In genomic region chr2:73679951-73680571, GRCh38 we compare ENCODE assay signal across 11 cellular contexts. TPM values are rescaled to one million over a fixed set of nuclear protein-coding genes. Genes with fewer than 3 reads are reported as not detected.
DNase-seq lines count a peak whose midpoint lies in the region; ATAC-seq, FAIRE-seq and TF ChIP-seq lines count a peak whose summit lies in the region.
"Not testable (repeated sequence)": the region's sequence is repeated elsewhere in the genome, so short reads cannot be mapped to it uniquely, and the experiment has no call there.
"Had no signal": no experiment of that assay in that cellular context is flagged by ENCODE, and none has a peak within 500 bp of the region (broad histone marks: within the 10 kb centered on the region; RNA-seq: fewer than 3 reads in every experiment).

No MANE protein-coding gene starts in this region.

- not testable (repeated sequence) for H3K9me3 ChIP-seq in GM12878 (replicated peaks; ENCODE audit: control insufficient read depth, insufficient read depth, low read length)

- WGBS in GM12878 (ENCODE audit: insufficient coverage, insufficient replicate concordance, low lambda C conversion rate, missing lambda C conversion rate) = 18% methylated on average over 5 of the region's 5 CpGs

- H3K27ac ChIP-seq in GM12878 (ENCODE audit: control insufficient read depth, insufficient read depth) = not testable (repeated sequence)

- TF ChIP-seq RAD21 in GM12878 (IDR thresholded peaks at IDR 0.05; ENCODE audit: insufficient read depth, low read depth, low read length) = peak; percentile 47

- peak; percentile 82 for ATAC-seq in GM12878

- H3K4me1 Mint-ChIP-seq in mesothelial cell of epicardium = not testable (repeated sequence)

- in situ Hi-C loops in GM12878 (cut with MboI) = not testable (repeated sequence)

- not testable (repeated sequence) for H3K36me3 Mint-ChIP-seq in mesothelial cell of epicardium

- H3K4me1 ChIP-seq in GM12878 (ENCODE audit: control insufficient read depth, insufficient read depth, low read length) = not testable (repeated sequence)

- not testable (repeated sequence) for TF ChIP-seq POLR2A in GM12878 (IDR thresholded peaks at IDR 0.05; ENCODE audit: low read depth, low read length)

- POLR2A ChIA-PET in GM12878 (lab: Charles Lee) = not testable (repeated sequence)

- H3K27me3 ChIP-seq in GM12878 (replicated peaks in 1 of 2; ENCODE audit: control insufficient read depth in 2 of 2, insufficient read depth in 2 of 2, low read length in 1 of 2) = not testable (repeated sequence)

- H3K9ac ChIP-seq in GM12878 (ENCODE audit: control insufficient read depth, insufficient read depth, low read length) = not testable (repeated sequence)

- not testable (repeated sequence) for H3K79me2 ChIP-seq in GM12878 (ENCODE audit: control insufficient read depth, insufficient read depth, low read length)

- SMC1A ChIA-PET in GM12878 (lab: Charles Lee; ENCODE audit: uncharacterized antibody, unreplicated experiment) = interaction anchor here (1.2 to 1.4 kb wide), 3 partner anchors 11 to 203 kb away, joined by 3 to 6 read pairs (median 5); no protein-coding TSS in a partner anchor

- H3K27ac Mint-ChIP-seq in mesothelial cell of epicardium = not testable (repeated sequence)

- H3K4me2 ChIP-seq in GM12878 (ENCODE audit: control insufficient read depth, insufficient read depth) = not testable (repeated sequence)

- H3K4me3 ChIP-seq in GM12878 = not testable (repeated sequence)

- CTCF ChIA-PET in GM12878 (lab: Yijun Ruan, JAX) = interaction anchor here (0.7 to 2.4 kb wide), 22 partner anchors 9 to 655 kb away, joined by 3 to 17 read pairs (median 5); no protein-coding TSS in a partner anchor

- TF ChIP-seq EP300 in GM12878 (IDR thresholded peaks at IDR 0.05; ENCODE audit: borderline replicate concordance in 1 of 2, control insufficient read depth in 1 of 2, low read depth in 2 of 2, low read length in 2 of 2) = not testable (repeated sequence)

- RAD21 ChIA-PET in GM12878 (lab: Charles Lee; ENCODE audit: unreplicated experiment) = interaction anchor here (0.7 to 1.0 kb wide), 4 partner anchors 141 to 148 kb away, joined by 3 read pairs; no protein-coding TSS in a partner anchor

- H4K20me1 ChIP-seq in GM12878 (ENCODE audit: control insufficient read depth, insufficient read depth) = not testable (repeated sequence)

- TF ChIP-seq CTCF in GM12878 (IDR thresholded peaks at IDR 0.05 in 2 of 3, conservative IDR thresholded peaks at IDR 0.05 in 1 of 3; ENCODE audit: control insufficient read depth in 2 of 3, extremely low read depth in 1 of 3, insufficient read depth in 1 of 3, low read depth in 3 of 3, low read length in 3 of 3) (peak; percentile 45 to 62 (median 49)), mesothelial cell of epicardium (IDR thresholded peaks at IDR 0.05; ENCODE audit: unreplicated experiment) (peak; percentile 62)

- not testable (repeated sequence) for H3K9me3 Mint-ChIP-seq in mesothelial cell of epicardium

- peaks cover 44% of the 10 kb centered on the region for H3K27me3 Mint-ChIP-seq in mesothelial cell of epicardium (ENCODE audit: low read depth)

- intact Hi-C loops in GM12878 (cut with micrococcal nuclease; ENCODE audit: unreplicated experiment) = loop anchor here (10.0 kb wide), 2 partner anchors 145 to 465 kb away; partner anchors contain the start of genes BOLA3 and STAMBP

- H2AFZ ChIP-seq in GM12878 (ENCODE audit: control insufficient read depth, low read depth, low read length) = not testable (repeated sequence)

- not testable (repeated sequence) for H3K36me3 ChIP-seq in GM12878 (ENCODE audit: control insufficient read depth in 2 of 2, insufficient read depth in 2 of 2, low read length in 1 of 2)

- DNase-seq in DMS114 treated with DMSO at 0.1 percent for 48 hours (lab: John Stamatoyannopoulos, UW; ENCODE audit: unreplicated experiment) (peak; percentile 37), HK-2 (ENCODE audit: unreplicated experiment) (peak; percentile 10), NCI-H2227 (lab: John Stamatoyannopoulos, UW; ENCODE audit: unreplicated experiment) (peak; percentile 32), SKM-1 treated with dmso at 0.1 percent for 144 hours (lab: John Stamatoyannopoulos, UW; ENCODE audit: unreplicated experiment) (peak; percentile 27), glomerular visceral epithelial cell (ENCODE audit: extremely low spot score) (peak; percentile 28), stromal cell of bone marrow (ENCODE audit: low read depth) (peak; percentile 2)
- DNase-seq in GM12878 (ENCODE audit: low read depth, low spot score); mesothelial cell of epicardium (ENCODE audit: low spot score in 2 of 2, unreplicated experiment in 2 of 2): not testable (repeated sequence)

- not testable (repeated sequence) for BruUV-seq in GM12878 (replicated peaks; lab: Mats Ljungman, UMichigan)

- not testable (repeated sequence) for H3K4me3 Mint-ChIP-seq in mesothelial cell of epicardium

- peak; percentile 47 for FAIRE-seq in GM12878 (lab: Jason Lieb, UNC)

TF ChIP-seq in GM12878, 131 proteins besides CTCF, POLR2A, EP300 and RAD21:
- peak; percentile 28 for TF ChIP-seq SMC3 (IDR thresholded peaks at IDR 0.05; ENCODE audit: borderline replicate concordance, low read length)

RNA-seq across cellular contexts. Expression of gene NAT8, which starts 37.8 kb away (rescaled TPM):
- not detected in 2 replicates for total RNA-seq in GM12878 (2013; cell fraction: nucleolus; rRNA removed)
- total RNA-seq in GM12878 (2014; rRNA removed) (not detected in 2 replicates), GM12878 (2014; rRNA removed; fragmentation: Illumina TruSeq; extraction: Trizol) (not detected in 2 replicates), GM12878 (2021) (not detected in 2 replicates), mesothelial cell of epicardium (not detected in 3 replicates)
- polyA plus RNA-seq in GM12878 (2011; ENCODE audit: low read depth) = not detected
- polyA plus RNA-seq in GM12878 (2011; rRNA removed) (not detected in 2 replicates), GM12878 (2014; fragmentation: Illumina TruSeq; extraction: Trizol) (not detected in 2 replicates), GM12878 (2014; fragmentation: Nextera tagmentation; extraction: Ambion mirVana) (not detected), GM12878 (2014; rRNA removed) (not detected in 2 replicates), GM12878 (2016; fragmentation: Nextera tagmentation; extraction: Ambion mirVana) (not detected)
- not detected in 2 replicates for polyA plus RNA-seq in GM12878 (2011; cell fraction: cytosol; rRNA removed)
- not detected in 2 replicates for polyA plus RNA-seq in GM12878 (2011; cell fraction: nucleus; rRNA removed)
- not detected in 2 replicates for polyA plus RNA-seq in GM12878 (2012)
- not detected in 2 replicates for polyA minus RNA-seq in GM12878 (2011; rRNA and poly(A)+ RNA removed)
- not detected in 2 replicates for polyA minus RNA-seq in GM12878 (2011; cell fraction: cytosol; rRNA and poly(A)+ RNA removed)
- not detected in 2 replicates for polyA minus RNA-seq in GM12878 (2011; cell fraction: nucleus; rRNA and poly(A)+ RNA removed)
- total RNA-seq: activated naive CD8-positive, alpha-beta T cell treated with anti-CD3 and anti-CD28 coated beads for 36 hours; frontal cortex; omental fat pad had no signal

RNA-seq across cellular contexts. Expression of gene TPRKB, which starts 57.1 kb away (rescaled TPM):
- 17.4 and 18.7 TPM in 2 replicates for total RNA-seq in GM12878 (2013; cell fraction: nucleolus; rRNA removed)
- total RNA-seq in GM12878 (2014; rRNA removed) (32.5 and 36.8 TPM in 2 replicates), GM12878 (2014; rRNA removed; fragmentation: Illumina TruSeq; extraction: Trizol) (69.9 and 74.2 TPM in 2 replicates), GM12878 (2021) (23.6 and 28.1 TPM in 2 replicates), mesothelial cell of epicardium (30.1 to 35.5 TPM (median 35.0 TPM) in 3 replicates)
- 45.0 TPM for polyA plus RNA-seq in GM12878 (2011; ENCODE audit: low read depth)
- polyA plus RNA-seq in GM12878 (2011; rRNA removed) (42.9 and 73.0 TPM in 2 replicates), GM12878 (2014; fragmentation: Illumina TruSeq; extraction: Trizol) (59.9 and 69.6 TPM in 2 replicates), GM12878 (2014; fragmentation: Nextera tagmentation; extraction: Ambion mirVana) (100 to 1,000 TPM; 116 to 124 TPM), GM12878 (2014; rRNA removed) (42.2 and 60.2 TPM in 2 replicates), GM12878 (2016; fragmentation: Nextera tagmentation; extraction: Ambion mirVana) (100 to 1,000 TPM; 122 to 129 TPM)
- polyA plus RNA-seq in GM12878 (2011; cell fraction: cytosol; rRNA removed) = 21.6 and 21.8 TPM in 2 replicates
- 10.7 and 13.7 TPM in 2 replicates for polyA plus RNA-seq in GM12878 (2011; cell fraction: nucleus; rRNA removed)
- 42.6 and 62.5 TPM in 2 replicates for polyA plus RNA-seq in GM12878 (2012)
- 6.1 and 9.4 TPM in 2 replicates for polyA minus RNA-seq in GM12878 (2011; rRNA and poly(A)+ RNA removed)
- 5.6 and 7.8 TPM in 2 replicates for polyA minus RNA-seq in GM12878 (2011; cell fraction: cytosol; rRNA and poly(A)+ RNA removed)
- polyA minus RNA-seq in GM12878 (2011; cell fraction: nucleus; rRNA and poly(A)+ RNA removed) = 2.9 and 5.3 TPM in 2 replicates
